In the genomic region with DNA sequence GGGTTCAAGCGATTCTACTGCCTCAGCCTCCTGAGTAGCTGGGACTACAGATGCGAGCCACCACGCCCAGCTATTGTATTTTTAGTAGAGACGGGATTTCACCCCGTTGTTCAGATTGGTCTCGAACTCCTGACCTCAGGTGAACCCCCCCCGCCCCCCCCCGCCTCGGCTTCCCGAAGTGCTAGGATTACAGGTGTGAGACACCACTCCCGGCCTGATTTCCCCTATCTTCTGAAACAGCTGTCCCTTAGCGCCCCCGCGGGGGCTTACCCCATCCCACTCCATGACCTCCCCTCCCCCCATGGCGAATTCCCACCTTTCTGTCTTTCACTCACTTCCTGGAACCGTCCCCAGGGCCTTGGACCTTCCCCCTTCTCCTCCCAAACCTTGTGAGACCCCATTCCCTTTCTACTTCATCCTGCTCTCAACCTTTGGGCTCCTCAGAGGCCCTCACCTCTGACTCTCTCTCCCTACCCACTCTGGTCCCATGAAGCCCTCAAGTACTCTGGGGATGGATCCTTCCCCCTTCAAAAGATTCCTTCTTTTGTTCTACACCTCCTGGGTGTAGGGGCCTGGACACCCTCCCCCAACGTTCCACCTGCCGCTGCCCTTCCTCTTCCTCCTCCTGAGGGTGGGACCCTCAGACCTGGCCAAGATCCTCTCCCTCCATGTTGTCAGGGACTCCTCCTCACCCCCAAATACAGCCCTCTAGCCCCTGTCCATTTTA, we compare ENCODE assay signal across 1 cellular context.
TF ChIP-seq lines count a peak whose summit lies in the region.

No MANE protein-coding gene starts in this region.

TF ChIP-seq in K562, 482 proteins besides CTCF, POLR2A, EP300 and RAD21 (continued from another document):
- TF ChIP-seq MEIS2 (IDR thresholded peaks at IDR 0.05; ENCODE audit: partially characterized antibody) = no peak
- TF ChIP-seq, protein P1, sequence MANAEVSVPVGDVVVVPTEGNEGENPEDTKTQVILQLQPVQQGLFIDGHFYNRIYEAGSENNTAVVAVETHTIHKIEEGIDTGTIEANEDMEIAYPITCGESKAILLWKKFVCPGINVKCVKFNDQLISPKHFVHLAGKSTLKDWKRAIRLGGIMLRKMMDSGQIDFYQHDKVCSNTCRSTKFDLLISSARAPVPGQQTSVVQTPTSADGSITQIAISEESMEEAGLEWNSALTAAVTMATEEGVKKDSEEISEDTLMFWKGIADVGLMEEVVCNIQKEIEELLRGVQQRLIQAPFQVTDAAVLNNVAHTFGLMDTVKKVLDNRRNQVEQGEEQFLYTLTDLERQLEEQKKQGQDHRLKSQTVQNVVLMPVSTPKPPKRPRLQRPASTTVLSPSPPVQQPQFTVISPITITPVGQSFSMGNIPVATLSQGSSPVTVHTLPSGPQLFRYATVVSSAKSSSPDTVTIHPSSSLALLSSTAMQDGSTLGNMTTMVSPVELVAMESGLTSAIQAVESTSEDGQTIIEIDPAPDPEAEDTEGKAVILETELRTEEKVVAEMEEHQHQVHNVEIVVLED (CRISPR knock-in tag; IDR thresholded peaks at IDR 0.05) = no peak
- TF ChIP-seq, protein P2, sequence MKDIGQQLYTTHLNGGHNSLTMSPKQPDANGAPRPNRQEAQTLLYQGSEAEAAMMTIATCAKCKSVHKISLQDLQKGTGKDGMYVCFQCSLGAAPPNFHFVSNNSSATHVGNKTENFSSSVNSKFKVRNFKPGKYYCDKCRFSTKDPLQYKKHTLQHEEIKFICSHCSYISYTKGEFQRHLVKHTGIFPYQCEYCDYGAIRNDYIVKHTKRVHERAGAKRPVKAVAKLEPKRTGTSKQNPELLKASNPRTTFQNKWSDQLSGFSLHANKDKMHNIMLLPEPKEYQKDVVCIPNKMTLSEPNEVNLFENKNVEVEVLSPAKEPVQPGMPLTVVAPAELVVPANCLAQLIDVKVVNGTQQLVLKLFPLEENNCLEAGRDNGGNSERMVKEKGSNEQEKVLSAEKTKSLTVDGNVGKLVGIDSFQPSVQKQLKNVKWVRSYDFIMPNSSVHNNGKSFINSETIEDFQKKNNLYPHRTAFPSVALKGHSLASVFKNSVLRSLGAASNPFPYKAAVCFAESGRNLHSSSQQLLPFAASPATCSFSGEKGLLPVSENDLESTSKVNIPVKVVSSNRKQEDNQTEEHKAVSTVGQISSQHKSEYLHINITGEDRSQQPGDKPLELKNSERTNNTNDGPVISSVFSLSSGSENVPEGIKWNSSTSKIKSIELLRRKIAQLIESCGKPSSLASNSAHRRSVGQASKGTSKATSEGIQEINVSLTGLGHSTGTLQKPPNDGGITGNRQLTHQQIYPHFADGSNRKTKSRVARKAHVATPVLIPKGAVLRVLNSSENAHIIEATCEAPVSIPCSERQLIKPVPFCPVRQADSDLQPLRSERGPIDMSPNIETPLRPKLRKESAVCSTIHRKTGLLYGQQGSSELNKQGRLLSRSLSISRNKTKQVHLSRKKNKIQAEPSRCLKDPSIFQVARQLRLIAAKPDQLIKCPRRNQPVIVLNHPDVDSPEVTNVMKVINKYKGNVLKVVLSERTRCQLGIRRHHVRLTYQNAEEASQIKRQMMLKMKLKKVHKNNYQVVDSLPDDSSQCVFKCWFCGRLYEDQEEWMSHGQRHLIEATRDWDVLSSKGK (CRISPR knock-in tag; IDR thresholded peaks at IDR 0.05) = no peak
- no peak for TF ChIP-seq PML (IDR thresholded peaks at IDR 0.05; ENCODE audit: low read length)
- no peak for TF ChIP-seq ARNT (IDR thresholded peaks at IDR 0.05)
- TF ChIP-seq, protein P3, sequence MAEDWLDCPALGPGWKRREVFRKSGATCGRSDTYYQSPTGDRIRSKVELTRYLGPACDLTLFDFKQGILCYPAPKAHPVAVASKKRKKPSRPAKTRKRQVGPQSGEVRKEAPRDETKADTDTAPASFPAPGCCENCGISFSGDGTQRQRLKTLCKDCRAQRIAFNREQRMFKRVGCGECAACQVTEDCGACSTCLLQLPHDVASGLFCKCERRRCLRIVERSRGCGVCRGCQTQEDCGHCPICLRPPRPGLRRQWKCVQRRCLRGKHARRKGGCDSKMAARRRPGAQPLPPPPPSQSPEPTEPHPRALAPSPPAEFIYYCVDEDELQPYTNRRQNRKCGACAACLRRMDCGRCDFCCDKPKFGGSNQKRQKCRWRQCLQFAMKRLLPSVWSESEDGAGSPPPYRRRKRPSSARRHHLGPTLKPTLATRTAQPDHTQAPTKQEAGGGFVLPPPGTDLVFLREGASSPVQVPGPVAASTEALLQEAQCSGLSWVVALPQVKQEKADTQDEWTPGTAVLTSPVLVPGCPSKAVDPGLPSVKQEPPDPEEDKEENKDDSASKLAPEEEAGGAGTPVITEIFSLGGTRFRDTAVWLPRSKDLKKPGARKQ (CRISPR knock-in tag; IDR thresholded peaks at IDR 0.05) = no peak
- TF ChIP-seq BRCA1 (IDR thresholded peaks at IDR 0.05) = no peak
- no peak for TF ChIP-seq BRCA1 (CRISPR knock-in tag; IDR thresholded peaks at IDR 0.05)
- TF ChIP-seq SAFB2 (IDR thresholded peaks at IDR 0.05; ENCODE audit: borderline replicate concordance, low read depth, low read length, severe bottlenecking) = no peak
- TF ChIP-seq FOXA3 (CRISPR knock-in tag; conservative IDR thresholded peaks at IDR 0.05 in 1 of 2, IDR thresholded peaks at IDR 0.05 in 1 of 2) = no peak
- TF ChIP-seq CREM (IDR thresholded peaks at IDR 0.05; ENCODE audit: low read depth) = 0 out of 2 replicates have a peak, but pooled peaks have one; percentile 24
- no peak for TF ChIP-seq EHMT2 (IDR thresholded peaks at IDR 0.05)
- TF ChIP-seq, protein P4, sequence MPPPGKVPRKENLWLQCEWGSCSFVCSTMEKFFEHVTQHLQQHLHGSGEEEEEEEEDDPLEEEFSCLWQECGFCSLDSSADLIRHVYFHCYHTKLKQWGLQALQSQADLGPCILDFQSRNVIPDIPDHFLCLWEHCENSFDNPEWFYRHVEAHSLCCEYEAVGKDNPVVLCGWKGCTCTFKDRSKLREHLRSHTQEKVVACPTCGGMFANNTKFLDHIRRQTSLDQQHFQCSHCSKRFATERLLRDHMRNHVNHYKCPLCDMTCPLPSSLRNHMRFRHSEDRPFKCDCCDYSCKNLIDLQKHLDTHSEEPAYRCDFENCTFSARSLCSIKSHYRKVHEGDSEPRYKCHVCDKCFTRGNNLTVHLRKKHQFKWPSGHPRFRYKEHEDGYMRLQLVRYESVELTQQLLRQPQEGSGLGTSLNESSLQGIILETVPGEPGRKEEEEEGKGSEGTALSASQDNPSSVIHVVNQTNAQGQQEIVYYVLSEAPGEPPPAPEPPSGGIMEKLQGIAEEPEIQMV (tag; conservative IDR thresholded peaks at IDR 0.05; ENCODE audit: low read depth) = no peak
- TF ChIP-seq TEAD1 (CRISPR knock-in tag; IDR thresholded peaks at IDR 0.05) = no peak
- no peak for TF ChIP-seq KAT2B (IDR thresholded peaks at IDR 0.05; ENCODE audit: low read depth, low read length)
- no peak for TF ChIP-seq PHF8 (IDR thresholded peaks at IDR 0.05; ENCODE audit: borderline replicate concordance, low read length)
- TF ChIP-seq ZBED1 (IDR thresholded peaks at IDR 0.05) = no peak
- TF ChIP-seq TAL1 (IDR thresholded peaks at IDR 0.05) = peak; percentile 43; the same call in 1 of the 2 replicates
- TF ChIP-seq, protein P5, sequence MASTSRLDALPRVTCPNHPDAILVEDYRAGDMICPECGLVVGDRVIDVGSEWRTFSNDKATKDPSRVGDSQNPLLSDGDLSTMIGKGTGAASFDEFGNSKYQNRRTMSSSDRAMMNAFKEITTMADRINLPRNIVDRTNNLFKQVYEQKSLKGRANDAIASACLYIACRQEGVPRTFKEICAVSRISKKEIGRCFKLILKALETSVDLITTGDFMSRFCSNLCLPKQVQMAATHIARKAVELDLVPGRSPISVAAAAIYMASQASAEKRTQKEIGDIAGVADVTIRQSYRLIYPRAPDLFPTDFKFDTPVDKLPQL (IDR thresholded peaks at IDR 0.05; ENCODE audit: extremely low read depth, insufficient read length) = no peak
- no peak for TF ChIP-seq HNRNPH1 (optimal IDR thresholded peaks at IDR 0.05; ENCODE audit: low read depth, low read length)
- no peak for TF ChIP-seq ZFP1 (CRISPR knock-in tag; IDR thresholded peaks at IDR 0.05)
- no peak; the same call in 1 of the 2 replicates for TF ChIP-seq DPF2 (IDR thresholded peaks at IDR 0.05)
- TF ChIP-seq, protein P6, sequence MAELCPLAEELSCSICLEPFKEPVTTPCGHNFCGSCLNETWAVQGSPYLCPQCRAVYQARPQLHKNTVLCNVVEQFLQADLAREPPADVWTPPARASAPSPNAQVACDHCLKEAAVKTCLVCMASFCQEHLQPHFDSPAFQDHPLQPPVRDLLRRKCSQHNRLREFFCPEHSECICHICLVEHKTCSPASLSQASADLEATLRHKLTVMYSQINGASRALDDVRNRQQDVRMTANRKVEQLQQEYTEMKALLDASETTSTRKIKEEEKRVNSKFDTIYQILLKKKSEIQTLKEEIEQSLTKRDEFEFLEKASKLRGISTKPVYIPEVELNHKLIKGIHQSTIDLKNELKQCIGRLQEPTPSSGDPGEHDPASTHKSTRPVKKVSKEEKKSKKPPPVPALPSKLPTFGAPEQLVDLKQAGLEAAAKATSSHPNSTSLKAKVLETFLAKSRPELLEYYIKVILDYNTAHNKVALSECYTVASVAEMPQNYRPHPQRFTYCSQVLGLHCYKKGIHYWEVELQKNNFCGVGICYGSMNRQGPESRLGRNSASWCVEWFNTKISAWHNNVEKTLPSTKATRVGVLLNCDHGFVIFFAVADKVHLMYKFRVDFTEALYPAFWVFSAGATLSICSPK (IDR thresholded peaks at IDR 0.05; ENCODE audit: borderline replicate concordance) = no peak
- peak; percentile 28; the same call in 1 of the 2 replicates for TF ChIP-seq MTA2 (IDR thresholded peaks at IDR 0.05; ENCODE audit: low read depth)
- TF ChIP-seq, protein P7, sequence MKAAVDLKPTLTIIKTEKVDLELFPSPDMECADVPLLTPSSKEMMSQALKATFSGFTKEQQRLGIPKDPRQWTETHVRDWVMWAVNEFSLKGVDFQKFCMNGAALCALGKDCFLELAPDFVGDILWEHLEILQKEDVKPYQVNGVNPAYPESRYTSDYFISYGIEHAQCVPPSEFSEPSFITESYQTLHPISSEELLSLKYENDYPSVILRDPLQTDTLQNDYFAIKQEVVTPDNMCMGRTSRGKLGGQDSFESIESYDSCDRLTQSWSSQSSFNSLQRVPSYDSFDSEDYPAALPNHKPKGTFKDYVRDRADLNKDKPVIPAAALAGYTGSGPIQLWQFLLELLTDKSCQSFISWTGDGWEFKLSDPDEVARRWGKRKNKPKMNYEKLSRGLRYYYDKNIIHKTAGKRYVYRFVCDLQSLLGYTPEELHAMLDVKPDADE (conservative IDR thresholded peaks at IDR 0.05; ENCODE audit: control insufficient read depth, low read depth, low read length) = no peak
- no peak for TF ChIP-seq ARID2 (IDR thresholded peaks at IDR 0.05)
